Comparison of ENCODE assay signal across 7 cellular contexts in the genomic region with DNA sequence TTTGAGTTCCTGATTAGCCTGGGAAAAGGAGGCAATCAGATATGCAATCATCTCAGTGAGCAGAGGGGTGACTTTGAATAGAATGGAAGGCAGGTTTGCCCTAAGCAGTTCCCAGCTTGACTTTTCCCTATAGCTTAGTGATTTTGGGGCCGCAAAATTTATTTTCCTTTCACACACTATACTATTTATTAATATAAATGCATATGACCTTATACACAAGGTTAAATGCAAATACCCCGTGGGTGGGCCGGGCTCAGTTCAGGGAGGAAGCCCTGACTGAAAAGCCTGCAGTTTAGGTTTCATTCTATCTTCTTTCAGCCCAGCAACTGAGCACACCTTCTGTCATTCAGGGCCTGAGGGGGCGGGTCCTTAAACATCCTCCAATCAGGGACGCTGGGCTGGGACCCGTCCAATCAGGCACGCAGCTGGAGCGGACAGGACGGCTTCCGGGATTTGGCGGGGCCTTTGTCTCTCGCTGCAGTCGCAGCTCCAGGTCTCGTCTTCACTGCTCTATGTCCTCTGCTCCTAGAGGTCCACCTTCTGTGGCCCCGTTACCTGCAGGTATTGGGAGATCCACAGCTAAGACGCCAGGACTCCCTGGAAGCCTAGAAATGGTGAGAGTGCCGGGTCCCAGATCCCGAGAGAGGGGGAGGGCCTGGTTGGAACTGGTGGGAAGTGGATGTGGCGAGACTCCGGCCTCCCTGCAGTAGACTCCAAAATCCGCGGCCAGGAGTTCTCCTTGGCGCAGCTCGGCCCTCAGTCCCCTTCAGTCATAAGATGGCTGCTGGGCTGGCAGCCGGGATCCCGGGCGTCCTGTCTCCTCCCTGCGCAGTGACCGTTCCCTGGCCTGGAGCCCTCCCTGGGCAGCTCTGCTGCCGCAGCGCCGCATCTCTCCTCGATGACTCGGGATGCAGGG.
DNase-seq lines count a peak whose midpoint lies in the region; ATAC-seq, FAIRE-seq and TF ChIP-seq lines count a peak whose summit lies in the region.

A gene (plus strand): TSS at position 468 of the 916 bp plus-strand sequence. CDS start 45 bp downstream, at position 513.

- peak within 1 kb of the TSS; percentile 93 for H3K4me3 ChIP-seq in retinal pigment epithelial cell (ENCODE audit: low read length)

- FAIRE-seq in GM18507 (lab: Jason Lieb, UNC) = peak; percentile 95

- peak; percentile 61 for DNase-seq in GM18507 (ENCODE audit: extremely low spot score, insufficient read length, low read depth)
- DNase-seq in NCI-H1930 (lab: John Stamatoyannopoulos, UW) = peak; percentile 86 to 89
- peak; percentile 77 for DNase-seq in T-helper 22 cell (ENCODE audit: low read depth)
- peak; percentile 94 for DNase-seq in astrocyte of the hippocampus (ENCODE audit: low read depth, low spot score)
- peak; percentile 15 to 93 (median 82) for DNase-seq in hypothalamus (lab: John Stamatoyannopoulos, UW)
- peak; percentile 64 for DNase-seq in retinal pigment epithelial cell (ENCODE audit: low read depth)

- ATAC-seq in HG02973 (IDR thresholded peaks at IDR 0.05; ENCODE audit: unreplicated experiment) = peak; percentile 98

- TF ChIP-seq CTCF in retinal pigment epithelial cell (conservative IDR thresholded peaks at IDR 0.05; ENCODE audit: low read depth, low read length) = no peak

Comparison
In these comparisons a context has a peak if more than half of its experiments do, and no peak if none do; other contexts are left out.
1. Peak in every context shown above with its lines: DNase-seq, ATAC-seq and H3K4me3 ChIP-seq.